ENCODE assay signal across 10 cellular contexts in the genomic region with DNA sequence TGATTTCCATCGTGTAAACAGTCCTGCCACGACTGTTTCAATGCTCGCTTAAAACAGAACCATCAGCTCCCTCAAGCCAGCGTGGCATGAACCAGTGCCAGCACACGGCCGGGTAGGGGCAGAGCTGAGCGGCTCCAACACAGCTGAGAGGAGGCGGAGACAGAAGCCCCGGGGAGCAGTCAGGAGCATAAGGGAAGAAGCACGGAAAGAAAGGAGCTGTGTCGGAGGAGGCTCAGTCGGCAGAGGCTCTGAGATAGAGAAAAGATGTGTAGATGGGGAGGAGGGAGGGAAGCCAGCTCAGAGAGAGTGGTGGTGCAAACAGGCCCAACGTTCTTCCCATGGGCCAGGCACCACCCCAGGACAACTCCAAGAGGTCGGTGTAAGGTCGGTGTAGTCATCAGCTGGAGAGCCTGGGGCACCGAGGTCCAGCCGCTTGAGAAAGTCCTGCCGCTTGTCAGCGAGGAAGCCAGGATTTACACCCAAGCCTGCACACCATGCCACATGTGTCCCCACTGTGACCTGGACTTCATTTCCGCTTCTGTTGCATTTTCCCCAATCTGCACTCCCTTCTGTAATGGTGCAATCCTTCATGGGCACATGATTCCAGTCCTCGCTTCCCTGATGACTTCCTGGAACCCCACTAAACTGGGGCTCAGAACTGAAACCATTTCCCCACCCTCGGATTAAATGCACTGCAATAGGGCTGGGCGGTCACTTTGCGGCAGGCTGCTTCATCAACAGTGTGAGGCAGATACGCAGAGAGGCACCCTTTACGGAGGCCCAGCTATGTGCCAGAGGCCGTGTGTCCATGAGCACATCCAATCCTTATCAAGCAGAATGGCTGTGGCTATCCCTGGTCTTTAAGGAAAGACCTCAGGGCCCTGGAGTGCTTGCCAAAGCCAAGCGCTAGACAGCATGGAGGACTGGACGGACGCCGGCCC. TPM values are rescaled to one million over a fixed set of nuclear protein-coding genes. Genes with fewer than 3 reads are reported as not detected.
A peak's percentile ranks its signal among the peaks of the same experiment; 100 is the strongest.
DNase-seq lines count a peak whose midpoint lies in the region; ATAC-seq and TF ChIP-seq lines count a peak whose summit lies in the region.
"Had no signal": no experiment of that assay in that cellular context is flagged by ENCODE, and none has a peak within 500 bp of the region (broad histone marks: within the 10 kb centered on the region; RNA-seq: fewer than 3 reads in every experiment).

No MANE protein-coding gene starts in this region.

- H3K9me3 Mint-ChIP-seq in effector memory CD8-positive, alpha-beta T cell = peaks cover 3 to 11% of the 10 kb centered on the region in 2 donors

- no peaks in the 10 kb centered on the region for H3K4me1 Mint-ChIP-seq in effector memory CD8-positive, alpha-beta T cell (ENCODE audit: low read depth in 2 of 2)

- intact Hi-C loops in lower lobe of right lung (cut with DNase I) = no loop called here

- no peak overlapping the region for H3K27ac Mint-ChIP-seq in effector memory CD8-positive, alpha-beta T cell
- H3K27ac Mint-ChIP-seq: T-helper 1 cell treated with Interleukin-12 subunit alpha and Interleukin-12 subunit beta and Interleukin-4 antibody, amounts not matched to agents 30 μg/mL and 1 μg/mL, for 36 hours had no signal

- no peaks in the 10 kb centered on the region for H3K36me3 ChIP-seq in lower lobe of right lung

- peak; percentile 26 for DNase-seq in NCI-H1694 (lab: John Stamatoyannopoulos, UW)
- DNase-seq in coronary artery (ENCODE audit: low spot score) = peak; percentile 78
- DNase-seq in lower lobe of right lung = peak; percentile 69
- DNase-seq in substantia nigra (lab: John Stamatoyannopoulos, UW) = peak in 24 of 49 donors; percentile 16 to 61 (median 36)
- DNase-seq in effector memory CD8-positive, alpha-beta T cell = no peak

- H3K4me3 ChIP-seq in coronary artery = peak overlapping the region; percentile 10
- H3K4me3 ChIP-seq in lower lobe of right lung = no peak overlapping the region

- peaks cover 27% of the 10 kb centered on the region for H3K4me1 ChIP-seq in lower lobe of right lung

- no peaks in the 10 kb centered on the region for H3K36me3 Mint-ChIP-seq in effector memory CD8-positive, alpha-beta T cell (ENCODE audit: insufficient read depth)

- no peaks in the 10 kb centered on the region for H3K27me3 ChIP-seq in lower lobe of right lung (ENCODE audit: low read depth)

- no peaks in the 10 kb centered on the region for H3K9me3 ChIP-seq in lower lobe of right lung

- H3K27ac ChIP-seq in coronary artery (peak overlapping the region in 1 of 2 donors; percentile 47), lower lobe of right lung (peak overlapping the region; percentile 53), substantia nigra (ENCODE audit: low read depth, low read length, poor library complexity, severe bottlenecking) (peak overlapping the region; percentile 11)

- ATAC-seq in lower lobe of right lung = peak; percentile 65 to 83
- no peak for ATAC-seq in effector memory CD8-positive, alpha-beta T cell (replicated peaks)
- no peak for ATAC-seq in GM18502 (IDR thresholded peaks at IDR 0.05; ENCODE audit: poor library complexity, unreplicated experiment)
- ATAC-seq in GM21825 (IDR thresholded peaks at IDR 0.05; ENCODE audit: unreplicated experiment) = no peak
- no peak for ATAC-seq in HG03442 (IDR thresholded peaks at IDR 0.05; ENCODE audit: unreplicated experiment)

- TF ChIP-seq CTCF in coronary artery (IDR thresholded peaks at IDR 0.05) (no peak), lower lobe of right lung (IDR thresholded peaks at IDR 0.05) (no peak)

- H3K4me3 Mint-ChIP-seq in effector memory CD8-positive, alpha-beta T cell = no peak overlapping the region
- H3K4me3 Mint-ChIP-seq: T-helper 1 cell treated with Interleukin-12 subunit alpha and Interleukin-12 subunit beta and Interleukin-4 antibody, amounts not matched to agents 30 μg/mL and 1 μg/mL, for 36 hours had no signal

- peaks cover 16 to 31% of the 10 kb centered on the region in 2 donors for H3K27me3 Mint-ChIP-seq in effector memory CD8-positive, alpha-beta T cell

RNA-seq across cellular contexts. Expression of gene CYP27C1, which starts 43.5 kb away (rescaled TPM):
- not detected for total RNA-seq in lower lobe of right lung
- total RNA-seq: dermis microvascular lymphatic vessel endothelial cell had no signal

Comparison
In these comparisons a context has a peak if more than half of its experiments do, and no peak if none do; other contexts are left out.
1. DNase-seq: peak in NCI-H1694 (single experiment), coronary artery (single experiment) and lower lobe of right lung (single experiment); none in effector memory CD8-positive, alpha-beta T cell (0 of 3).
2. ATAC-seq: peak in lower lobe of right lung (2 of 2); none in effector memory CD8-positive, alpha-beta T cell (single experiment), GM18502 (single experiment), GM21825 (single experiment) and HG03442 (single experiment).